Comparison of ENCODE assay signal across 8 cellular contexts in the genomic region with DNA sequence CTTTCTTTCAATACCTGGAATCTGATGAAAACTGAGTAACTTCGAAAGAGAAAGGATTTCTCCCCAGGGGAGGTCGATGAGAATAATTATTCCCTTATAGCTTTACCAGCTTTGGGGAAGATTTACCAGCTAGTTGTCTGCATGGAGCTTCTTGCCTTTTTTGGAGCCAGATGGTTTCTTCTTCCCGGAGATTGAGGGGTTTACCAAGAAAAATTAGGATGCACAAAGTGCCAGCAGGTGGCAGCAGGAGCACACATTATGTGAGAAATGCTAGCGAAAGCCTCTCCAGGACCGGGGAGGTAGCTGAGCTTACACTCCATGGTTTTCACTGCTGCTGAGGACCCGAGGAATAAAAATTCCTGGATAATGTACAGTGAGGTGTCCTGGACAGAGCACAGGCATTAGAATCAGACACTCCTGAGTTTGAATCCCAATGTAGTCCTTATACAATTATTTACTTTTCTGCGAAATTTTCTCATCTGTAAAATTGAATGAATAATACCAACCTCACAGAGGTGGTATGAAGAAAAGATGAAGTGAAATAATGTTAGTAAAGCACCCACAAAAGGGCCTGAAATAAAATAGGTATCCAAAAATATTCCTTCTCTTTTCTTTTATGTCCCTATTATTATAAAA. TPM values are rescaled to one million over a fixed set of nuclear protein-coding genes. Genes with fewer than 3 reads are reported as not detected.
A peak's percentile ranks its signal among the peaks of the same experiment; 100 is the strongest.
DNase-seq lines count a peak whose midpoint lies in the region; ATAC-seq and TF ChIP-seq lines count a peak whose summit lies in the region.

No MANE protein-coding gene starts in this region.

- H3K9me3 ChIP-seq in MG63, result no peaks in the 10 kb centered on the region
- H3K9me3 ChIP-seq in osteoblast (ENCODE audit: low read depth, low read length), result no peaks in the 10 kb centered on the region
- no peaks in the 10 kb centered on the region for H3K9me3 ChIP-seq in testis

- peak overlapping the region; percentile 44 for H3K4me2 ChIP-seq in osteoblast (ENCODE audit: insufficient read depth, low read length)

- 24 to 25% methylated on average over 7 of the region's 7 CpGs for WGBS in testis, 2 donors

- no peak overlapping the region for H3K4me3 ChIP-seq in MG63
- H3K4me3 ChIP-seq in osteoblast (ENCODE audit: insufficient read depth, low read length), result no peak overlapping the region
- H3K4me3 ChIP-seq in testis, result no peak overlapping the region

- no peaks in the 10 kb centered on the region for H3K36me3 ChIP-seq in MG63
- peaks cover 4% of the 10 kb centered on the region for H3K36me3 ChIP-seq in osteoblast (ENCODE audit: insufficient read depth, low read length)
- H3K36me3 ChIP-seq in testis (ENCODE audit: low read depth, missing control alignments), result no peaks in the 10 kb centered on the region

- H4K20me1 ChIP-seq in osteoblast (ENCODE audit: insufficient read depth, low read length), result no peaks in the 10 kb centered on the region

- H3K79me2 ChIP-seq in osteoblast (ENCODE audit: insufficient read depth, low read length), result no peaks in the 10 kb centered on the region

- TF ChIP-seq CTCF in osteoblast (IDR thresholded peaks at IDR 0.05; ENCODE audit: extremely low read depth, low read depth, low read length), result peak; percentile 86
- TF ChIP-seq CTCF in testis (IDR thresholded peaks at IDR 0.05), result peak; percentile 65 to 82 (median 72)

- no peaks in the 10 kb centered on the region for H3K27me3 ChIP-seq in MG63
- H3K27me3 ChIP-seq in osteoblast (ENCODE audit: insufficient read depth, low read length), result no peaks in the 10 kb centered on the region
- no peaks in the 10 kb centered on the region for H3K27me3 ChIP-seq in testis

- peak overlapping the region; percentile 26 for H2AFZ ChIP-seq in osteoblast (ENCODE audit: low read length)

- intact Hi-C loops in testis (cut with DNase I; ENCODE audit: low total_unique reads), result loop anchor here (5.0 kb wide), 1 partner anchor 561 kb away; no protein-coding TSS in a partner anchor

- H3K4me1 ChIP-seq in osteoblast (ENCODE audit: insufficient read depth, low read length) (peaks cover 16% of the 10 kb centered on the region), testis (peaks cover 2% of the 10 kb centered on the region)

- H3K27ac ChIP-seq in osteoblast (ENCODE audit: low read depth, low read length), result no peak overlapping the region
- no peak overlapping the region for H3K27ac ChIP-seq in testis

- TF ChIP-seq POLR2A in testis (IDR thresholded peaks at IDR 0.05), result no peak

- DNase-seq in EH (ENCODE audit: low read depth), result peak; percentile 89
- DNase-seq in MG63, result peak; percentile 62
- DNase-seq in RPMI8226, result peak; percentile 71
- peak; percentile 51 for DNase-seq in activated effector memory CD4-positive, alpha-beta T cell treated with Interleukin-2 at 50 U/mL for 16 hours
- peak; percentile 84 for DNase-seq in foreskin melanocyte
- no peak for DNase-seq in osteoblast (ENCODE audit: insufficient read length, low spot score, missing footprints)
- DNase-seq in testis, result peak; percentile 91

- ATAC-seq in GM19463 (IDR thresholded peaks at IDR 0.05; ENCODE audit: unreplicated experiment), result no peak

RNA-seq across cellular contexts. Expression of gene PARVA, which starts 46.0 kb away (rescaled TPM):
- 27.9 and 32.6 TPM in 2 replicates for total RNA-seq in MG63 (2014; rRNA removed; shearing (Covaris generic); ENCODE audit: low replicate concordance)
- 74.9 and 83.7 TPM in 2 replicates for total RNA-seq in osteoblast
- 10 to 100 TPM; 18.7 to 23.7 TPM for total RNA-seq in testis
- polyA plus RNA-seq in testis (ENCODE audit: insufficient read depth, low read depth, low replicate concordance), result 23.6 TPM
